19 cellular contexts compared by ENCODE assay signal in genomic region chr11:47913569-47914244, GRCh38.
A peak's percentile ranks its signal among the peaks of the same experiment; 100 is the strongest.
DNase-seq lines count a peak whose midpoint lies in the region; ATAC-seq and TF ChIP-seq lines count a peak whose summit lies in the region.
"Had no signal": no experiment of that assay in that cellular context is flagged by ENCODE, and none has a peak within 500 bp of the region (broad histone marks: within the 10 kb centered on the region; RNA-seq: fewer than 3 reads in every experiment).

No MANE protein-coding gene starts in this region.

- H3K9ac ChIP-seq in BLaER1 treated with 17β-estradiol and CSF1 and Interleukin-3, amounts not matched to agents 10 nM and 100 nM: no peak overlapping the region

- peaks cover 54 to 90% (median 66%) of the 10 kb centered on the region in 10 experiments for H3K4me1 ChIP-seq in BLaER1 treated with 17β-estradiol and CSF1 and Interleukin-3, amounts not matched to agents 10 nM and 100 nM

- no peak for ATAC-seq in T-helper 17 cell
- ATAC-seq in natural killer cell: no peak
- ATAC-seq: Panc1, Right ventricle myocardium inferior had no signal

- DNase-seq in DMS79 treated with DMSO at 0.1 percent for 48 hours (lab: John Stamatoyannopoulos, UW) (peak; percentile 74), T-helper 17 cell (no peak), mesenteric fat pad (ENCODE audit: low spot score) (peak; percentile 22), GM03348 (ENCODE audit: low spot score) (no peak), SK-N-DZ (ENCODE audit: low spot score) (no peak), natural killer cell (no peak)
- no peak for DNase-seq in central memory CD4-positive, alpha-beta T cell
- DNase-seq: DND-41, GDM1, GOT3, HFFc6, Kasumi-1, NCI-H1436, NCI-H2081 treated with DMSO at 0.1 percent for 48 hours, NCI-H2227 treated with DMSO at 0.1 percent for 48 hours, NCI-H524 treated with DMSO at 0.1 percent for 48 hours had no signal

- H3K27ac Mint-ChIP-seq in T-helper 17 cell (peak overlapping the region; percentile 77), natural killer cell (no peak overlapping the region)
- H3K27ac Mint-ChIP-seq: HFFc6 had no signal

- H3K4me1 Mint-ChIP-seq in T-helper 17 cell (peaks cover 30% of the 10 kb centered on the region), natural killer cell (peaks cover 9 to 11% of the 10 kb centered on the region in 2 donors)

- H3K27me3 Mint-ChIP-seq in T-helper 17 cell (no peaks in the 10 kb centered on the region), natural killer cell (ENCODE audit: low read depth in 2 of 2) (no peaks in the 10 kb centered on the region)

- no peaks in the 10 kb centered on the region for H3K36me3 Mint-ChIP-seq in T-helper 17 cell (ENCODE audit: low read depth)
- no peaks in the 10 kb centered on the region for H3K36me3 Mint-ChIP-seq in natural killer cell

- intact Hi-C loops in natural killer cell (cut with micrococcal nuclease): no loop called here

- H3K4me2 ChIP-seq in BLaER1 treated with 17β-estradiol and CSF1 and Interleukin-3, amounts not matched to agents 10 nM and 100 nM: peak overlapping the region in 7 of 11 experiments; percentile 25 to 88 (median 71); a peak in 6 of 22 replicates

- peak overlapping the region in 4 of 11 experiments; percentile 5 to 85 (median 50); a peak in 4 of 22 replicates for H3K27ac ChIP-seq in BLaER1 treated with 17β-estradiol and CSF1 and Interleukin-3, amounts not matched to agents 10 nM and 100 nM

- no peaks in the 10 kb centered on the region for H3K36me3 ChIP-seq in BLaER1 treated with 17β-estradiol and CSF1 and Interleukin-3, amounts not matched to agents 10 nM and 100 nM

- H3K27me3 ChIP-seq in BLaER1 treated with 17β-estradiol and CSF1 and Interleukin-3, amounts not matched to agents 10 nM and 100 nM: no peaks in the 10 kb centered on the region

- no peaks in the 10 kb centered on the region for H3K9me3 Mint-ChIP-seq in natural killer cell
- H3K9me3 Mint-ChIP-seq: HFFc6 had no signal

- H3K4me3 Mint-ChIP-seq in T-helper 17 cell (no peak overlapping the region), natural killer cell (no peak overlapping the region)
- H3K4me3 Mint-ChIP-seq: HFFc6 had no signal

- no peak overlapping the region for H3K4me3 ChIP-seq in BLaER1 treated with 17β-estradiol and CSF1 and Interleukin-3, amounts not matched to agents 10 nM and 100 nM

- H4K20me1 ChIP-seq in BLaER1 treated with 17β-estradiol and CSF1 and Interleukin-3, amounts not matched to agents 10 nM and 100 nM: no peaks in the 10 kb centered on the region

- peaks cover 0 to 11% (median 5%) of the 10 kb centered on the region in 11 experiments; a peak in 11 of 22 replicates for H3K9me3 ChIP-seq in BLaER1 treated with 17β-estradiol and CSF1 and Interleukin-3, amounts not matched to agents 10 nM and 100 nM (replicated peaks in 1 of 11)
- H3K9me3 ChIP-seq in T-helper 17 cell (ENCODE audit: control insufficient read depth, low read length, poor library complexity, severe bottlenecking): no peaks in the 10 kb centered on the region

- TF ChIP-seq CTCF in natural killer cell (IDR thresholded peaks at IDR 0.05): no peak

Comparison
In these comparisons a context has a peak if more than half of its experiments do, and no peak if none do; other contexts are left out.
1. DNase-seq: peak in DMS79 treated with DMSO at 0.1 percent for 48 hours (single experiment) and mesenteric fat pad (single experiment); none in T-helper 17 cell (0 of 3), GM03348 (single experiment), central memory CD4-positive, alpha-beta T cell (single experiment), SK-N-DZ (single experiment) and natural killer cell (single experiment).